ENCODE assay signal across 8 cellular contexts in genomic region chr2:25339791-25340339, GRCh38. TPM values are rescaled to one million over a fixed set of nuclear protein-coding genes. Genes with fewer than 3 reads are reported as not detected.
DNase-seq lines count a peak whose midpoint lies in the region; FAIRE-seq and TF ChIP-seq lines count a peak whose summit lies in the region.

No MANE protein-coding gene starts in this region.

- H3K9ac ChIP-seq in Loucy (ENCODE audit: low read depth, low read length, poor library complexity, severe bottlenecking) (no peak overlapping the region), astrocyte (ENCODE audit: low read length) (no peak overlapping the region), kidney (ENCODE audit: low read length in 2 of 2) (peak overlapping the region in 1 of 2 donors; percentile 43)

- POLR2A ChIA-PET in BJ (lab: Charles Lee) = no interaction called here

- intact Hi-C loops in kidney (cut with DNase I) = no loop called here

- H3K27ac ChIP-seq in astrocyte (ENCODE audit: low read depth, low read length) (no peak overlapping the region), kidney (ENCODE audit: low read depth in 2 of 2, low read length in 2 of 2) (peak overlapping the region; percentile 69 to 71), suprapubic skin (peak overlapping the region; percentile 56)

- H3K36me3 Mint-ChIP-seq in astrocyte (ENCODE audit: low read depth, unreplicated experiment) = peaks cover 5% of the 10 kb centered on the region

- TF ChIP-seq EP300 in suprapubic skin (IDR thresholded peaks at IDR 0.05) = no peak

- no peaks in the 10 kb centered on the region for H3F3A ChIP-seq in Loucy (ENCODE audit: low read depth)

- TF ChIP-seq CTCF in BJ (IDR thresholded peaks at IDR 0.05; ENCODE audit: insufficient read depth, low read depth, low read length) = no peak
- TF ChIP-seq CTCF in Loucy (conservative IDR thresholded peaks at IDR 0.05; ENCODE audit: low read length) = no peak
- no peak for TF ChIP-seq CTCF in astrocyte (IDR thresholded peaks at IDR 0.05; ENCODE audit: insufficient read depth, low read depth, low read length)
- TF ChIP-seq CTCF in kidney (IDR thresholded peaks at IDR 0.05; ENCODE audit: borderline replicate concordance, extremely low read depth, insufficient read depth) = no peak
- no peak for TF ChIP-seq CTCF in suprapubic skin (IDR thresholded peaks at IDR 0.05)

- H3K9me3 ChIP-seq in Loucy (ENCODE audit: insufficient read depth, low read depth, low read length) (no peaks in the 10 kb centered on the region), astrocyte (ENCODE audit: insufficient read depth, low read depth, low read length) (no peaks in the 10 kb centered on the region), kidney (ENCODE audit: control insufficient read depth in 1 of 2, low read length in 2 of 2) (no peaks in the 10 kb centered on the region), suprapubic skin (no peaks in the 10 kb centered on the region)

- peaks cover 7% of the 10 kb centered on the region for H3K27me3 Mint-ChIP-seq in astrocyte (ENCODE audit: low read depth, unreplicated experiment)

- H3K27ac Mint-ChIP-seq in astrocyte (ENCODE audit: unreplicated experiment) = no peak overlapping the region

- H3K4me1 ChIP-seq in Loucy (ENCODE audit: insufficient read depth, low read length, poor library complexity, severe bottlenecking) (peaks cover 21% of the 10 kb centered on the region), astrocyte (ENCODE audit: insufficient read depth, low read length) (peaks cover 3% of the 10 kb centered on the region), kidney (ENCODE audit: control insufficient read depth in 1 of 2, insufficient read depth in 1 of 2, low read depth in 1 of 2, low read length in 2 of 2) (peaks cover 0 to 30% of the 10 kb centered on the region in 2 donors), suprapubic skin (peaks cover 45% of the 10 kb centered on the region)

- no peak for TF ChIP-seq POLR2A in suprapubic skin (IDR thresholded peaks at IDR 0.05)

- H3K4me3 ChIP-seq in BJ (ENCODE audit: low read depth, low read length) (peak overlapping the region; percentile 75), Loucy (ENCODE audit: low read length, poor library complexity, severe bottlenecking) (peak overlapping the region; percentile 51), astrocyte (ENCODE audit: insufficient read depth, low read depth, low read length) (no peak overlapping the region), kidney (ENCODE audit: low read length in 2 of 2) (peak overlapping the region; percentile 12 to 53), suprapubic skin (peak overlapping the region; percentile 80)

- H2AFZ ChIP-seq in Loucy (ENCODE audit: low read length) = no peak overlapping the region
- H2AFZ ChIP-seq in astrocyte (ENCODE audit: low read depth, low read length) = no peak overlapping the region

- H3K4me2 ChIP-seq in Loucy (ENCODE audit: low read depth, low read length, poor library complexity, severe bottlenecking) = peak overlapping the region; percentile 60
- peak overlapping the region; percentile 86 for H3K4me2 ChIP-seq in astrocyte (ENCODE audit: low read length)

- H3K9me2 ChIP-seq in Loucy (replicated peaks; ENCODE audit: low read depth, low read length) = no peaks in the 10 kb centered on the region

- DNase-seq in BJ (ENCODE audit: low read depth) = no peak
- no peak for DNase-seq in astrocyte (ENCODE audit: low read depth)
- DNase-seq in kidney = peak; percentile 79
- no peak for DNase-seq in suprapubic skin (ENCODE audit: low spot score in 2 of 2)
- no peak for DNase-seq in stimulated activated CD4-positive, alpha-beta T cell treated with anti-CD3 and anti-CD28 coated beads, Interleukin-1b, Interleukin-23, amount 100 ng/mL, for 48 hours
- DNase-seq in putamen (ENCODE audit: low spot score) = no peak
- no peak for DNase-seq in amniotic stem cell (lab: John Stamatoyannopoulos, UW)

- peaks cover 8% of the 10 kb centered on the region for H4K20me1 ChIP-seq in Loucy (ENCODE audit: insufficient read depth, low read length, poor library complexity, severe bottlenecking)
- peaks cover 59% of the 10 kb centered on the region for H4K20me1 ChIP-seq in astrocyte (ENCODE audit: insufficient read depth, low read length)

- no peaks in the 10 kb centered on the region for H3K9me3 Mint-ChIP-seq in astrocyte (ENCODE audit: unreplicated experiment)

- 39% methylated on average over 15 of the region's 26 CpGs for WGBS in suprapubic skin

- H3K27me3 ChIP-seq in BJ (ENCODE audit: control insufficient read depth, insufficient read depth, low read length) (no peaks in the 10 kb centered on the region), Loucy (ENCODE audit: insufficient read depth, low read length, poor library complexity, severe bottlenecking) (no peaks in the 10 kb centered on the region), astrocyte (ENCODE audit: insufficient read depth, low read length) (no peaks in the 10 kb centered on the region), suprapubic skin (no peaks in the 10 kb centered on the region)

- peak overlapping the region; percentile 79 for H3K4me3 Mint-ChIP-seq in astrocyte (ENCODE audit: unreplicated experiment)

- H3K36me3 ChIP-seq in BJ (ENCODE audit: control insufficient read depth, insufficient read depth, low read length) (no peaks in the 10 kb centered on the region), Loucy (ENCODE audit: insufficient read depth, low read length) (no peaks in the 10 kb centered on the region), astrocyte (ENCODE audit: insufficient read depth, low read length) (no peaks in the 10 kb centered on the region), kidney (ENCODE audit: control insufficient read depth in 1 of 2, insufficient read depth in 2 of 2, low read length in 2 of 2) (no peaks in the 10 kb centered on the region), suprapubic skin (no peaks in the 10 kb centered on the region)

- H3K79me2 ChIP-seq in Loucy (ENCODE audit: insufficient read depth, low read length) (peaks cover 27% of the 10 kb centered on the region; the same call in 1 of the 2 replicates), astrocyte (ENCODE audit: insufficient read depth, low read length) (peaks cover 38% of the 10 kb centered on the region)

- no peaks in the 10 kb centered on the region for H3K4me1 Mint-ChIP-seq in astrocyte (ENCODE audit: low read depth, unreplicated experiment)

- CTCF ChIA-PET in BJ (lab: Yijun Ruan, JAX) = interaction anchor here (0.6 to 1.2 kb wide), 4 partner anchors 8 to 1940 kb away, joined by 3 to 4 read pairs (median 3); no protein-coding TSS in a partner anchor

- no peak for FAIRE-seq in astrocyte (lab: Jason Lieb, UNC)
- no peak for FAIRE-seq in kidney (lab: Jason Lieb, UNC)

RNA-seq across cellular contexts. Expression of gene DNMT3A, which starts 1.9 kb away (rescaled TPM):
- polyA plus RNA-seq in BJ (2011; rRNA removed) (2.6 and 3.0 TPM in 2 replicates), kidney (ENCODE audit: insufficient read depth, low read depth, low replicate concordance) (6.5 TPM)
- 7.9 and 11.0 TPM in 2 replicates for polyA minus RNA-seq in BJ (2011; rRNA and poly(A)+ RNA removed)
- total RNA-seq in astrocyte (51.4 and 58.1 TPM in 2 replicates), kidney (31.4 TPM), suprapubic skin (10 to 100 TPM in 2 of 4 donors, 1 to 10 TPM in 2; 4.0 to 12.8 (median 9.5) TPM)
